ENCODE assay signal across 8 cellular contexts in genomic region chr4:102815981-102816380, GRCh38. TPM values are rescaled to one million over a fixed set of nuclear protein-coding genes. Genes with fewer than 3 reads are reported as not detected.
DNase-seq lines count a peak whose midpoint lies in the region; ATAC-seq, FAIRE-seq and TF ChIP-seq lines count a peak whose summit lies in the region.

No MANE protein-coding gene starts in this region.

- TF ChIP-seq CTCF in ascending aorta (IDR thresholded peaks at IDR 0.05) (no peak), kidney epithelial cell (IDR thresholded peaks at IDR 0.05; ENCODE audit: insufficient read depth, low read length, poor library complexity, severe bottlenecking) (no peak)

- TF ChIP-seq POLR2A in H54 (IDR thresholded peaks at IDR 0.05; ENCODE audit: low read depth, low read length), result no peak

- no peak for ATAC-seq in HG02852 (IDR thresholded peaks at IDR 0.05; ENCODE audit: unreplicated experiment)

- DNase-seq in ACHN, result peak; percentile 79
- DNase-seq in H54 (ENCODE audit: insufficient read length, low spot score), result no peak
- DNase-seq in ascending aorta (ENCODE audit: low spot score in 2 of 2), result no peak
- peak; percentile 83 for DNase-seq in kidney epithelial cell (ENCODE audit: low read depth)
- DNase-seq in hypothalamus (lab: John Stamatoyannopoulos, UW), result no peak
- DNase-seq in NCI-H774 (lab: John Stamatoyannopoulos, UW), result no peak
- DNase-seq in ureter (ENCODE audit: low spot score), result no peak

- H3K27ac ChIP-seq in ascending aorta, result peak overlapping the region; percentile 43 to 52

- peaks cover 9 to 71% of the 10 kb centered on the region in 2 donors for H3K4me1 ChIP-seq in ascending aorta

- in situ Hi-C loops in ACHN (cut with HindIII; ENCODE audit: low pct_ligation_motif_present, low pct_unique_long_range_greater_than_20kb, low sequenced_read_pairs), result no loop called here

- H3K4me3 ChIP-seq in ascending aorta, result no peak overlapping the region
- no peak overlapping the region for H3K4me3 ChIP-seq in kidney epithelial cell (ENCODE audit: low read depth, low read length)

- intact Hi-C loops in ascending aorta (cut with DNase I), result no loop called here

- H3K27me3 ChIP-seq in ascending aorta, result no peaks in the 10 kb centered on the region
- no peaks in the 10 kb centered on the region for H3K27me3 ChIP-seq in kidney epithelial cell (ENCODE audit: control insufficient read depth, insufficient read depth, low read length)

- no peaks in the 10 kb centered on the region for H3K9me3 ChIP-seq in ascending aorta

- peak; percentile 78 for FAIRE-seq in H54 (lab: Jason Lieb, UNC)

- H3K36me3 ChIP-seq in ascending aorta (peaks cover 0 to 4% of the 10 kb centered on the region in 2 donors), kidney epithelial cell (ENCODE audit: control insufficient read depth, insufficient read depth, low read length) (no peaks in the 10 kb centered on the region)

RNA-seq across cellular contexts. Expression of gene UBE2D3, which starts 11.4 kb away (rescaled TPM):
- 379 TPM for total RNA-seq in ascending aorta
- total RNA-seq in kidney epithelial cell, result 371 and 376 TPM in 2 replicates
- total RNA-seq in ureter, result 316 TPM

RNA-seq across cellular contexts. Expression of gene CISD2, which starts 52.8 kb away (rescaled TPM):
- total RNA-seq in ascending aorta (10.4 TPM), kidney epithelial cell (26.2 and 30.4 TPM in 2 replicates), ureter (18.2 TPM)

RNA-seq across cellular contexts. Expression of gene MANBA, which starts 55.2 kb away (rescaled TPM):
- total RNA-seq in ascending aorta (9.7 TPM), kidney epithelial cell (14.7 and 20.5 TPM in 2 replicates), ureter (23.6 TPM)

Comparison
In these comparisons a context has a peak if more than half of its experiments do, and no peak if none do; other contexts are left out.
1. DNase-seq: peak in ACHN (single experiment) and kidney epithelial cell (single experiment); none in H54 (single experiment), ascending aorta (0 of 2), hypothalamus (0 of 51), NCI-H774 (single experiment) and ureter (single experiment).